ENCODE assay signal across 28 cellular contexts in the genomic region with DNA sequence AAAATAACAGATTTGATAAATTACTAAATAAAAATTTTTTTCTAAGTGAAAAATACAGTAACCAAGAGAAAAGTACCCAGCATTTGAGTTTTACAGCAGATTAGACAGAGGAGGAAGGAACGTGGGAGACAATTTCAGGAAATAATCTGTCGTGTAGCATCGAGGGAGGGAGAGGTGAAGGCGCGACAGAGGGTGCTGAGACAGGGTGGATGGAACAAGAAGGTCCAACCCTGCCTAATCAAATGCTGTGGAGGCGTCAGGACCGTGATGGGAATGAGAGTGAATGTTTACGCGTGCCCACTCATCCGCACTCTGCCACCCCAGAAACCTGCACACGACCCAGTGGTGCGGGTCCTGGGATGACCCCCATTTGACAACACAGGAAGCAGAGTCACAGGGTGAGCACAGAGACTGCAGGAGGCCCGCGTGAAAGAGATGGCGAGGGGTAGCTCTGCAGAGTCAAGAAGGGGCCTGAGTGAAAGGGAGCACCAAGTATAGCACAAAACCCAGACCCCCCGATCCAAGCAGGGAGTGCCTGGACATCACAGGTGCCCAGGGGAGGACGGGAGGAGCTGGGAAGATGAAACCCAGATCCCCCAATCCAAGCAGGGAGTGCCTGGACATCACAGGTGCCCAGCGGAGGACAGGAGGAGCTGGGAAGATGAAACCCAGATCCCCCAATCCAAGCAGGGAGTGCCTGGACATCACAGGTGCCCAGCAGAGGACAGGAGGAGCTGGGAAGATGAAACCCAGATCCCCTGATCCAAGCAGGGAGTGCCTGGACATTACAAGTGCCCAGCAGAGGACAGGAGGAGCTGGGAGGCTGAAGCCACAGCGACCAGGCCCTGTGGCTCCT.
DNase-seq lines count a peak whose midpoint lies in the region; ATAC-seq, FAIRE-seq and TF ChIP-seq lines count a peak whose summit lies in the region.
"Had no signal": no experiment of that assay in that cellular context is flagged by ENCODE, and none has a peak within 500 bp of the region (broad histone marks: within the 10 kb centered on the region; RNA-seq: fewer than 3 reads in every experiment).

No MANE protein-coding gene starts in this region.

- H2BK5ac ChIP-seq in H1 (ENCODE audit: low read depth, low read length) = no peak overlapping the region; the same call in 1 of the 2 replicates

- no peak overlapping the region for H2BK20ac ChIP-seq in H1 (ENCODE audit: low read length)

- H3K27ac ChIP-seq in H1 (ENCODE audit: low read depth, low read length) = no peak overlapping the region
- H3K27ac ChIP-seq in spleen = no peak overlapping the region
- H3K27ac ChIP-seq: 22Rv1, C4-2B, SJCRH30 had no signal

- no peaks in the 10 kb centered on the region for H3K23me2 ChIP-seq in H1 (ENCODE audit: low read depth, low read length)

- intact Hi-C loops in spleen (cut with DNase I; ENCODE audit: low total_unique reads) = no loop called here

- POLR2A ChIA-PET in H1 (lab: Charles Lee; ENCODE audit: partially characterized antibody) = no interaction called here

- H3K4me1 Mint-ChIP-seq in nephron progenitor cell = peaks cover 51% of the 10 kb centered on the region
- H3K4me1 Mint-ChIP-seq: B cell had no signal

- H3K18ac ChIP-seq in H1 (ENCODE audit: extremely low read depth, low read length) = no peak overlapping the region

- no peak overlapping the region for H3K4me2 ChIP-seq in H1 (ENCODE audit: insufficient read depth in 1 of 2, low read depth in 2 of 2, low read length in 2 of 2)

- H3K79me2 ChIP-seq in H1 (ENCODE audit: control insufficient read depth in 1 of 2, insufficient read depth in 2 of 2, low read length in 2 of 2) = no peaks in the 10 kb centered on the region

- no peaks in the 10 kb centered on the region for H3K9me3 ChIP-seq in H1 (ENCODE audit: insufficient read depth in 2 of 2, low read depth in 1 of 2, low read length in 1 of 2)
- H3K9me3 ChIP-seq in spleen = no peaks in the 10 kb centered on the region
- H3K9me3 ChIP-seq: Caco-2, SJCRH30 had no signal

- H2AFZ ChIP-seq in H1 (ENCODE audit: low read length) = no peak overlapping the region

- TF ChIP-seq EP300 in H1 (IDR thresholded peaks at IDR 0.05; ENCODE audit: borderline replicate concordance in 1 of 2, low read depth in 2 of 2, low read length in 2 of 2) = no peak

- no peaks in the 10 kb centered on the region for H4K20me1 ChIP-seq in H1 (replicated peaks in 1 of 2; ENCODE audit: control insufficient read depth in 1 of 2, insufficient read depth in 2 of 2, low read length in 2 of 2)

- TF ChIP-seq RAD21 in H1 (IDR thresholded peaks at IDR 0.05 in 1 of 2, conservative IDR thresholded peaks at IDR 0.05 in 1 of 2; ENCODE audit: low read depth in 2 of 2, low read length in 2 of 2) = no peak

- DNase-seq in DMS79 treated with DMSO at 0.1 percent for 48 hours (lab: John Stamatoyannopoulos, UW) = peak; percentile 47
- DNase-seq in DMS79 (lab: John Stamatoyannopoulos, UW) = no peak
- no peak for DNase-seq in H1 (ENCODE audit: low read depth in 1 of 2, low spot score in 2 of 2)
- no peak for DNase-seq in nephron progenitor cell
- peak; percentile 52 for DNase-seq in spleen
- no peak for DNase-seq in kidney glomerular epithelial cell (lab: John Stamatoyannopoulos, UW)
- no peak for DNase-seq in HuH-7.5 (ENCODE audit: low spot score)
- DNase-seq: Caco-2; CD8-positive, alpha-beta T cell; DMS 273 treated with DMSO at 0.1 percent for 48 hours; DND-41; H9; KBM-7; NCI-H1105 treated with DMSO at 0.1 percent for 48 hours; NCI-H146; NCI-H2029; NCI-H446; NCI-H524 treated with DMSO at 0.1 percent for 48 hours; NCI-H82; NK-92 treated with Interleukin-12 subunit alpha and Interleukin-12 subunit beta, amount 100 ng/mL, for 24 hours; PC-3; SJCRH30 had no signal

- no peak for FAIRE-seq in H1 (lab: Jason Lieb, UNC)
- FAIRE-seq: HTR-8/SVneo had no signal

- H3K4me1 ChIP-seq in H1 (replicated peaks in 1 of 4; ENCODE audit: control insufficient read depth in 3 of 4, insufficient read depth in 4 of 4, low read length in 3 of 4) (peaks cover 0 to 4% (median 1%) of the 10 kb centered on the region in 4 experiments; a peak in 2 of 7 replicates), spleen (no peaks in the 10 kb centered on the region)
- H3K4me1 ChIP-seq: Caco-2, SJCRH30 had no signal

- H3K4me3 ChIP-seq in H1 (ENCODE audit: extremely low read depth in 1 of 4, insufficient read depth in 2 of 4, low read depth in 3 of 4, low read length in 4 of 4) (no peak overlapping the region), spleen (no peak overlapping the region)
- H3K4me3 ChIP-seq: SJCRH30 had no signal

- no peak overlapping the region for H3K14ac ChIP-seq in H1 (ENCODE audit: insufficient read length)

- CTCF ChIA-PET in H1 (lab: Charles Lee; ENCODE audit: partially characterized antibody) = interaction anchor here (0.7 to 3.1 kb wide), 4 partner anchors 10 to 734 kb away, joined by 3 to 9 read pairs (median 6); no protein-coding TSS in a partner anchor

- peak overlapping the region; percentile 50; the same call in 1 of the 2 replicates for H2BK12ac ChIP-seq in H1 (ENCODE audit: low read depth, low read length)

- peaks cover 19% of the 10 kb centered on the region for H3K9me3 Mint-ChIP-seq in nephron progenitor cell
- H3K9me3 Mint-ChIP-seq: CD8-positive, alpha-beta T cell had no signal

- no peak overlapping the region for H3K23ac ChIP-seq in H1 (ENCODE audit: insufficient read length)

- no peak overlapping the region for H3K4ac ChIP-seq in H1 (replicated peaks; ENCODE audit: insufficient read length, low read depth, low read length)

- H3K56ac ChIP-seq in H1 (replicated peaks; ENCODE audit: insufficient read length, low read depth, low read length) = no peak overlapping the region

- H4K5ac ChIP-seq in H1 (ENCODE audit: insufficient read length, low read depth, low read length) = no peak overlapping the region

- no peaks in the 10 kb centered on the region for H3K27me3 ChIP-seq in H1 (replicated peaks in 1 of 4; ENCODE audit: control insufficient read depth in 3 of 4, extremely low read depth in 1 of 4, insufficient read depth in 3 of 4, low read length in 3 of 4)
- peaks cover 0 to 33% (median 0%) of the 10 kb centered on the region in 7 donors for H3K27me3 ChIP-seq in spleen (replicated peaks in 1 of 7)

- H3K4me3 Mint-ChIP-seq in nephron progenitor cell = peak overlapping the region; percentile 53
- H3K4me3 Mint-ChIP-seq: B cell; CD8-positive, alpha-beta T cell; H9 had no signal

- H3K36me3 Mint-ChIP-seq in nephron progenitor cell (ENCODE audit: low read depth) = no peaks in the 10 kb centered on the region
- H3K36me3 Mint-ChIP-seq: CD8-positive, alpha-beta T cell had no signal

- no peak overlapping the region for H2BK120ac ChIP-seq in H1 (replicated peaks; ENCODE audit: low read depth, low read length)

- no peak overlapping the region for H4K8ac ChIP-seq in H1 (ENCODE audit: extremely low read depth, insufficient read depth, low read length)

- 82% methylated on average over 19 of the region's 19 CpGs; no CpG with 5 or more reads in 1 of the 2 experiments for WGBS in H1 (ENCODE audit: extremely low coverage in 1 of 2, insufficient coverage in 1 of 2, insufficient read length in 1 of 2, insufficient replicate concordance in 2 of 2, low coverage in 1 of 2, low lambda C conversion rate in 2 of 2, missing lambda C conversion rate in 1 of 2), 2 experiments
- 66 to 81% (median 70%) methylated on average over 19 of the region's 19 CpGs for WGBS in spleen, 5 donors

- H3K36me3 ChIP-seq in H1 (ENCODE audit: control insufficient read depth in 2 of 4, insufficient read depth in 4 of 4, low read length in 3 of 4) (no peaks in the 10 kb centered on the region), spleen (no peaks in the 10 kb centered on the region)
- H3K36me3 ChIP-seq: SJCRH30 had no signal

- H2AK5ac ChIP-seq in H1 (ENCODE audit: low read depth, low read length) = no peak overlapping the region

- no peak overlapping the region for H4K91ac ChIP-seq in H1 (replicated peaks; ENCODE audit: insufficient read length, low read length)

- H2BK15ac ChIP-seq in H1 (ENCODE audit: low read length) = 0 out of 2 replicates have a peak overlapping the region, but pooled peaks have one; percentile 29

- no peaks in the 10 kb centered on the region for H3K79me1 ChIP-seq in H1 (ENCODE audit: low read depth, low read length)

- TF ChIP-seq CTCF in H1 (IDR thresholded peaks at IDR 0.05; ENCODE audit: control extremely low read depth in 1 of 3, insufficient read depth in 1 of 3, low read depth in 1 of 3, low read length in 3 of 3) = no peak
- no peak for TF ChIP-seq CTCF in nephron progenitor cell (IDR thresholded peaks at IDR 0.05)
- no peak for TF ChIP-seq CTCF in spleen (IDR thresholded peaks at IDR 0.05 in 8 of 11, conservative IDR thresholded peaks at IDR 0.05 in 3 of 11)

- TF ChIP-seq POLR2A in H1 (IDR thresholded peaks at IDR 0.05; ENCODE audit: control extremely low read depth in 1 of 2, low read depth in 2 of 2, low read length in 2 of 2) (no peak), spleen (IDR thresholded peaks at IDR 0.05) (no peak)

- no peak for ATAC-seq in HG02970 (IDR thresholded peaks at IDR 0.05; ENCODE audit: low FRiP score, unreplicated experiment)
- ATAC-seq: CD8-positive, alpha-beta T cell; PC-3; Right ventricle myocardium inferior had no signal

- H3K27ac Mint-ChIP-seq in nephron progenitor cell = peak overlapping the region; percentile 84
- H3K27ac Mint-ChIP-seq: B cell; CD8-positive, alpha-beta T cell; H9 had no signal

- peaks cover 7% of the 10 kb centered on the region for H3K27me3 Mint-ChIP-seq in nephron progenitor cell (ENCODE audit: low read depth, poor library complexity)
- H3K27me3 Mint-ChIP-seq: B cell had no signal

- H3K9ac ChIP-seq in H1 (replicated peaks in 1 of 4; ENCODE audit: extremely low read depth in 1 of 4, low read depth in 3 of 4, low read length in 3 of 4) = no peak overlapping the region

TF ChIP-seq in H1, 55 proteins besides CTCF, POLR2A, EP300 and RAD21 (continues in another document):
- TF ChIP-seq SIN3A (conservative IDR thresholded peaks at IDR 0.05 in 1 of 2, IDR thresholded peaks at IDR 0.05 in 1 of 2; ENCODE audit: low read depth in 1 of 2, low read length in 2 of 2) = no peak
- no peak for TF ChIP-seq GTF2F1 (IDR thresholded peaks at IDR 0.05; ENCODE audit: borderline replicate concordance, low read depth, low read length)
- TF ChIP-seq ASH2L (IDR thresholded peaks at IDR 0.05; ENCODE audit: low read length) = no peak
- no peak for TF ChIP-seq POLR2AphosphoS5 (IDR thresholded peaks at IDR 0.05; ENCODE audit: low read depth, low read length)
- no peak for TF ChIP-seq TEAD4 (IDR thresholded peaks at IDR 0.05; ENCODE audit: low read depth, low read length)
- TF ChIP-seq RNF2 (IDR thresholded peaks at IDR 0.05; ENCODE audit: borderline replicate concordance, low read depth, low read length, missing control alignments, poor library complexity, severe bottlenecking) = no peak
- TF ChIP-seq SAP30 (IDR thresholded peaks at IDR 0.05; ENCODE audit: insufficient read depth, insufficient replicate concordance, low read length) = no peak
- no peak for TF ChIP-seq PHF8 (conservative IDR thresholded peaks at IDR 0.05; ENCODE audit: low read depth, low read length)
- no peak for TF ChIP-seq YY1 (IDR thresholded peaks at IDR 0.05; ENCODE audit: low read depth, low read length)
- no peak for TF ChIP-seq BACH1 (IDR thresholded peaks at IDR 0.05; ENCODE audit: low read length)

Comparison
In these comparisons a context has a peak if more than half of its experiments do, and no peak if none do; other contexts are left out.
1. DNase-seq: peak in DMS79 treated with DMSO at 0.1 percent for 48 hours (single experiment) and spleen (single experiment); none in DMS79 (single experiment), H1 (0 of 2), nephron progenitor cell (single experiment), kidney glomerular epithelial cell (single experiment) and HuH-7.5 (single experiment).